In the genomic region with DNA sequence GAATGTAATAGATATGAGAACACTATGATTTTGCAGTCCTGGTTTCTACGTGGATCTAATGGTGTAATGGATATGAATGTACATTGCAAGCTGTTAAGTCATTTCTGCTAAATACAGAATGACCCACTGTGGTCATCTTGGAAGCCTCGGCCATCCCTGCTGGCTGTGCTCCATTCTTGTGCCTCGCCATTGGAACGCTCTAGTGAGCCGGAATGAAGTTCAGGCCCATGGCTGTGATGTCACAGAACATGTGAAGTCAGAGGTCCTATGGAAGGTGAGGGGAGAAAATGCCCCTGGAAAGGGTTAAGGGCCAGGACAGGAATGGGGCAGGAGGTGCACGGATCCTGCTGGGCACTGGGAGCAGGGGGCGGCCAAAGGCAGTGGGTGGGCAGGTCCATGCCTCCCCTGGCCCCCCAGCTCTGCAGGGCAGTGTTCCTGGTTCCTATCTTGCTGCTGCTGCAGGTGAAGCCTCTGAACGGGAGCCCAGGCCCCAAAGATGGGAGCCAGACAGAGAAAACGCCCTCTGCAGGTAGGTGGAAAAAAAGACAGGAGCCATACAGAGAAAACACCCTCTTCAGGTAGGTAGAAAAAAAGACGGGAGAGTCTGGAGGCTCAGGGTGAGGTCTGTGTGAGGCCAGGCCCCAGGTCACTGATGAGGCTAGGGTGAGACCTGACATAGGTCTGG, we compare ENCODE assay signal across 13 cellular contexts. TPM values are rescaled to one million over a fixed set of nuclear protein-coding genes. Genes with fewer than 3 reads are reported as not detected.
DNase-seq lines count a peak whose midpoint lies in the region; ATAC-seq, FAIRE-seq and TF ChIP-seq lines count a peak whose summit lies in the region.
"Had no signal": no experiment of that assay in that cellular context is flagged by ENCODE, and none has a peak within 500 bp of the region (broad histone marks: within the 10 kb centered on the region; RNA-seq: fewer than 3 reads in every experiment).

A gene (plus strand): TSS at position 259 of the 685 bp plus-strand sequence. CDS start 138 bp downstream, at position 397.

- H3K27me3 ChIP-seq in breast epithelium (no peaks in the 10 kb centered on the region), parathyroid adenoma (ENCODE audit: control insufficient read depth, insufficient read depth, low read length) (no peaks in the 10 kb centered on the region)

- ATAC-seq in HG03039 (IDR thresholded peaks at IDR 0.05; ENCODE audit: unreplicated experiment), result no peak

- no peak within 1 kb of the TSS for H2AFZ ChIP-seq in parathyroid adenoma

- H3K36me3 ChIP-seq in breast epithelium, result no peaks in the 10 kb centered on the region
- H3K36me3 ChIP-seq in parathyroid adenoma (ENCODE audit: control insufficient read depth, insufficient read depth, low read length), result no peaks in the 10 kb centered on the region

- H3K9me3 ChIP-seq in breast epithelium (no peaks in the 10 kb centered on the region), parathyroid adenoma (ENCODE audit: control insufficient read depth, low read length) (no peaks in the 10 kb centered on the region)

- H3K4me1 ChIP-seq in breast epithelium, result no peaks in the 10 kb centered on the region
- H3K4me1 ChIP-seq in parathyroid adenoma, result peaks cover 6% of the 10 kb centered on the region

- H3K79me2 ChIP-seq in parathyroid adenoma, result no peaks in the 10 kb centered on the region

- H3K9ac ChIP-seq in parathyroid adenoma, result no peak within 1 kb of the TSS

- DNase-seq in SHP77 (lab: John Stamatoyannopoulos, UW), result peak; percentile 0 to 1
- DNase-seq in SHP77 treated with DMSO at 0.1 percent for 48 hours (lab: John Stamatoyannopoulos, UW), result no peak
- peak; percentile 5 for DNase-seq in HTR-8/SVneo (ENCODE audit: insufficient read length, low spot score)
- no peak for DNase-seq in breast epithelium (ENCODE audit: low spot score in 2 of 2)
- no peak for DNase-seq in RCC 7860 (ENCODE audit: low spot score)
- DNase-seq in NCI-H345 treated with DMSO at 0.1 percent for 48 hours (lab: John Stamatoyannopoulos, UW; ENCODE audit: unreplicated experiment), result no peak
- DNase-seq: activated naive CD4-positive, alpha-beta T cell treated with anti-CD3 and anti-CD28 coated beads, Interleukin-2, amount 10 ng/mL, durations not matched to agents 7 days and 5 days; NCI-H1417 had no signal

- no peak for TF ChIP-seq POLR2A in breast epithelium (IDR thresholded peaks at IDR 0.05)

- FAIRE-seq in HTR-8/SVneo (lab: Jason Lieb, UNC), result no peak
- no peak for FAIRE-seq in RCC 7860 (lab: Jason Lieb, UNC)

- H3K27ac ChIP-seq in breast epithelium (no peak within 1 kb of the TSS), parathyroid adenoma (no peak within 1 kb of the TSS)

- intact Hi-C loops in breast epithelium (cut with DNase I; ENCODE audit: low total_unique reads), result no loop called here

- H3K4me3 ChIP-seq in breast epithelium (no peak within 1 kb of the TSS), parathyroid adenoma (ENCODE audit: low read depth, low read length) (no peak within 1 kb of the TSS)

- H3K4me2 ChIP-seq in parathyroid adenoma (ENCODE audit: low read length), result no peak within 1 kb of the TSS

- peak in 2 of 3 donors; percentile 14 to 51 for TF ChIP-seq CTCF in breast epithelium (IDR thresholded peaks at IDR 0.05)
- TF ChIP-seq CTCF in parathyroid adenoma (IDR thresholded peaks at IDR 0.05), result peak; percentile 27

RNA-seq across cellular contexts. Expression of the gene that starts here (rescaled TPM):
- total RNA-seq in breast epithelium, result not detected
- total RNA-seq: epithelial cell of proximal tubule; mesenteric fat pad; T-helper 1 cell treated with Interleukin-12 subunit alpha and Interleukin-12 subunit beta and Interleukin-4 antibody, amounts not matched to agents 30 ng/mL and 1 ng/mL, for 36 hours had no signal

Comparison
In these comparisons a context has a peak if more than half of its experiments do, and no peak if none do; other contexts are left out.
1. DNase-seq: peak in SHP77 (2 of 2) and HTR-8/SVneo (single experiment); none in SHP77 treated with DMSO at 0.1 percent for 48 hours (single experiment), breast epithelium (0 of 2), RCC 7860 (single experiment) and NCI-H345 treated with DMSO at 0.1 percent for 48 hours (single experiment).